In the genomic region with DNA sequence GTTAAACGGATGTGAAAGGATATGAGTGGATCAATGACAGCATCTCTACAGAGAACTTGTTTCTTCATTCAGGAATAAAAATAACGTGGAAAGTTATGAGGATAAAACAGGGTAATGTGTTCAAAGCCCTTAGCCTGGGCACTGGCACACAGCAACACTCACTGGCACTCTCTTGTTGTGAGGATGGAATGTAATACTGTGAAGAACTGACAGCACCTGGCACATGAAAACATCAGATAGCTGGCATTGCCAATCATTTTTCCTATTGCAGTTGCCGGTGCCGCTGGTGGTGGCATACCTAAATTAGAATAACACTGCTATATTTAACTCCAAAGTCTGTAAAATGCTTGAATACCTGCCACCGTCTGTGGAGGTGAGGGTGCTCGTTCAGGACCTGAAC, we compare ENCODE assay signal across 35 cellular contexts.
"Had no signal": no experiment of that assay in that cellular context is flagged by ENCODE, and none has a peak within 500 bp of the region (broad histone marks: within the 10 kb centered on the region; RNA-seq: fewer than 3 reads in every experiment).

No MANE protein-coding gene starts in this region.

- H3K36me3 Mint-ChIP-seq: activated CD4-positive, alpha-beta memory T cell treated with anti-CD3 and anti-CD28 coated beads for 36 hours; activated CD8-positive, alpha-beta memory T cell treated with anti-CD3 and anti-CD28 coated beads, Interleukin-2, amount 10 ng/mL, durations not matched to agents 7 days and 5 days; activated naive CD4-positive, alpha-beta T cell treated with anti-CD3 and anti-CD28 coated beads, Interleukin-2, amount 50 U/mL, for 24 hours; activated naive CD8-positive, alpha-beta T cell treated with anti-CD3 and anti-CD28 coated beads for 36 hours; brain had no signal

- H3K27ac ChIP-seq: adrenal gland, breast epithelium, cardiac muscle cell, esophagus muscularis mucosa, foreskin keratinocyte, gastrocnemius medialis had no signal

- H3K4me1 Mint-ChIP-seq: activated CD4-positive, alpha-beta T cell treated with anti-CD3 and anti-CD28 coated beads for 36 hours; activated CD4-positive, alpha-beta T cell treated with anti-CD3 and anti-CD28 coated beads, Interleukin-2, amount 10 ng/mL, durations not matched to agents 24 days and 14 days; activated CD8-positive, alpha-beta memory T cell treated with anti-CD3 and anti-CD28 coated beads, Interleukin-2, amount 10 ng/mL, durations not matched to agents 7 days and 5 days; activated naive CD4-positive, alpha-beta T cell treated with anti-CD3 and anti-CD28 coated beads, Interleukin-2, amount 50 U/mL, for 24 hours; activated naive CD8-positive, alpha-beta T cell treated with anti-CD3 and anti-CD28 coated beads for 36 hours; activated naive CD8-positive, alpha-beta T cell treated with anti-CD3 and anti-CD28 coated beads, Interleukin-2, amount 50 U/mL, for 24 hours; central memory CD8-positive, alpha-beta T cell had no signal

- H3K9me3 ChIP-seq: adrenal gland, breast epithelium, esophagus muscularis mucosa, gastrocnemius medialis had no signal

- DNase-seq: activated CD4-positive, alpha-beta memory T cell treated with anti-CD3 and anti-CD28 coated beads for 36 hours; activated CD4-positive, alpha-beta T cell treated with anti-CD3 and anti-CD28 coated beads for 36 hours; activated CD4-positive, alpha-beta T cell treated with anti-CD3 and anti-CD28 coated beads, Interleukin-2, amount 10 ng/mL, durations not matched to agents 24 days and 14 days; activated CD4-positive, CD25-positive, alpha-beta regulatory T cell; activated CD4-positive, CD25-positive, alpha-beta regulatory T cell treated with anti-CD3 and anti-CD28 coated beads, Interleukin-2, amount 50 U/mL, for 72 hours; activated CD8-positive, alpha-beta memory T cell treated with anti-CD3 and anti-CD28 coated beads, Interleukin-2, amount 10 ng/mL, durations not matched to agents 7 days and 5 days; activated CD8-positive, alpha-beta memory T cell treated with anti-CD3 and anti-CD28 coated beads, Interleukin-2, amount 50 U/mL, for 4 hours; activated CD8-positive, alpha-beta T cell treated with anti-CD3 and anti-CD28 coated beads, Interleukin-2, amount 10 ng/mL, durations not matched to agents 7 days and 5 days; activated effector memory CD4-positive, alpha-beta T cell treated with anti-CD3 and anti-CD28 coated beads, Interleukin-2, amount 50 U/mL, for 16 hours; activated naive CD4-positive, alpha-beta T cell treated with anti-CD3 and anti-CD28 coated beads for 36 hours; activated naive CD8-positive, alpha-beta T cell treated with anti-CD3 and anti-CD28 coated beads for 36 hours; activated naive CD8-positive, alpha-beta T cell treated with anti-CD3 and anti-CD28 coated beads, Interleukin-2, amount 50 U/mL, for 24 hours; activated T-cell treated with anti-CD3 and anti-CD28 coated beads, Interleukin-2, amount 50 U/mL, for 1 hour; activated T-cell treated with anti-CD3 and anti-CD28 coated beads, Interleukin-2, amount 50 U/mL, for 48 hours; adrenal gland; amygdala; aorta; cortex of kidney; dermis blood vessel endothelial cell; effector CD4-positive, alpha-beta T cell; effector memory CD8-positive, alpha-beta T cell; erythroblast; foreskin keratinocyte; glutamatergic neuron; T-helper 2 cell had no signal

- ATAC-seq: activated CD4-positive, alpha-beta T cell treated with anti-CD3 and anti-CD28 coated beads for 36 hours; activated CD8-positive, alpha-beta memory T cell treated with anti-CD3 and anti-CD28 coated beads, Interleukin-2, amount 10 ng/mL, durations not matched to agents 7 days and 5 days; activated CD8-positive, alpha-beta T cell treated with anti-CD3 and anti-CD28 coated beads, Interleukin-2, amount 10 ng/mL, durations not matched to agents 7 days and 5 days; activated naive CD8-positive, alpha-beta T cell treated with anti-CD3 and anti-CD28 coated beads, Interleukin-2, amount 50 U/mL, for 24 hours; effector memory CD8-positive, alpha-beta T cell; foreskin keratinocyte; gastrocnemius medialis had no signal

- H3K4me3 Mint-ChIP-seq: activated CD4-positive, alpha-beta memory T cell treated with anti-CD3 and anti-CD28 coated beads for 36 hours; activated CD4-positive, alpha-beta T cell treated with anti-CD3 and anti-CD28 coated beads for 36 hours; activated CD4-positive, alpha-beta T cell treated with anti-CD3 and anti-CD28 coated beads, Interleukin-2, amount 10 ng/mL, durations not matched to agents 24 days and 14 days; activated CD8-positive, alpha-beta memory T cell treated with anti-CD3 and anti-CD28 coated beads, Interleukin-2, amount 10 ng/mL, durations not matched to agents 7 days and 5 days; activated CD8-positive, alpha-beta T cell treated with anti-CD3 and anti-CD28 coated beads, Interleukin-2, amount 10 ng/mL, durations not matched to agents 7 days and 5 days; activated naive CD4-positive, alpha-beta T cell treated with anti-CD3 and anti-CD28 coated beads for 36 hours; activated naive CD4-positive, alpha-beta T cell treated with anti-CD3 and anti-CD28 coated beads, Interleukin-2, amount 50 U/mL, for 24 hours; activated naive CD8-positive, alpha-beta T cell treated with anti-CD3 and anti-CD28 coated beads for 36 hours; activated naive CD8-positive, alpha-beta T cell treated with anti-CD3 and anti-CD28 coated beads, Interleukin-2, amount 50 U/mL, for 24 hours; activated T-helper 1 cell treated with anti-CD3 and anti-CD28 coated beads, Interleukin-12 subunit alpha, Interleukin-12 subunit beta, Interleukin-2, Interleukin-4 antibody, amounts not matched to agents 30 ng/mL and 10 ng/mL and 1 ng/mL, durations not matched to agents 14 hours and 24 hours and 36 hours; central memory CD8-positive, alpha-beta T cell; effector memory CD8-positive, alpha-beta T cell had no signal

- H3K36me3 ChIP-seq: adrenal gland, breast epithelium, cardiac muscle cell, esophagus muscularis mucosa, gastrocnemius medialis had no signal

- H3K27ac Mint-ChIP-seq: activated CD4-positive, alpha-beta memory T cell treated with anti-CD3 and anti-CD28 coated beads for 36 hours; activated CD4-positive, alpha-beta T cell treated with anti-CD3 and anti-CD28 coated beads for 36 hours; activated CD4-positive, alpha-beta T cell treated with anti-CD3 and anti-CD28 coated beads, Interleukin-2, amount 10 ng/mL, durations not matched to agents 24 days and 14 days; activated CD8-positive, alpha-beta memory T cell treated with anti-CD3 and anti-CD28 coated beads, Interleukin-2, amount 10 ng/mL, durations not matched to agents 7 days and 5 days; activated CD8-positive, alpha-beta T cell treated with anti-CD3 and anti-CD28 coated beads, Interleukin-2, amount 10 ng/mL, durations not matched to agents 7 days and 5 days; activated naive CD4-positive, alpha-beta T cell treated with anti-CD3 and anti-CD28 coated beads for 36 hours; activated naive CD4-positive, alpha-beta T cell treated with anti-CD3 and anti-CD28 coated beads, Interleukin-2, amount 50 U/mL, for 24 hours; activated naive CD8-positive, alpha-beta T cell treated with anti-CD3 and anti-CD28 coated beads for 36 hours; activated naive CD8-positive, alpha-beta T cell treated with anti-CD3 and anti-CD28 coated beads, Interleukin-2, amount 50 U/mL, for 24 hours; activated T-helper 1 cell treated with anti-CD3 and anti-CD28 coated beads, Interleukin-12 subunit alpha, Interleukin-12 subunit beta, Interleukin-2, Interleukin-4 antibody, amounts not matched to agents 30 ng/mL and 10 ng/mL and 1 ng/mL, durations not matched to agents 14 hours and 24 hours and 36 hours; activated T-helper 2 cell treated with anti-CD3 and anti-CD28 coated beads, Interferon-gamma antibody, Interleukin-2, Interleukin-4, amounts not matched to agents 10 μg/mL and 5 μg/mL and 100 μg/mL, durations not matched to agents 14 hours and 24 hours and 36 hours; effector memory CD8-positive, alpha-beta T cell had no signal

- H3K27me3 Mint-ChIP-seq: activated CD4-positive, alpha-beta memory T cell treated with anti-CD3 and anti-CD28 coated beads for 36 hours; activated CD4-positive, alpha-beta T cell treated with anti-CD3 and anti-CD28 coated beads for 36 hours; activated CD4-positive, alpha-beta T cell treated with anti-CD3 and anti-CD28 coated beads, Interleukin-2, amount 10 ng/mL, durations not matched to agents 24 days and 14 days; activated CD8-positive, alpha-beta memory T cell treated with anti-CD3 and anti-CD28 coated beads, Interleukin-2, amount 10 ng/mL, durations not matched to agents 7 days and 5 days; activated naive CD4-positive, alpha-beta T cell treated with anti-CD3 and anti-CD28 coated beads, Interleukin-2, amount 50 U/mL, for 24 hours; activated naive CD8-positive, alpha-beta T cell treated with anti-CD3 and anti-CD28 coated beads for 36 hours; activated naive CD8-positive, alpha-beta T cell treated with anti-CD3 and anti-CD28 coated beads, Interleukin-2, amount 50 U/mL, for 24 hours; central memory CD8-positive, alpha-beta T cell; effector memory CD8-positive, alpha-beta T cell had no signal

- FAIRE-seq: colon had no signal

- H3K4me1 ChIP-seq: adrenal gland, breast epithelium, esophagus muscularis mucosa, foreskin keratinocyte had no signal

- H3K4me3 ChIP-seq: adrenal gland, breast epithelium, cardiac muscle cell, esophagus muscularis mucosa, gastrocnemius medialis had no signal

- H3K9me3 Mint-ChIP-seq: activated CD4-positive, alpha-beta memory T cell treated with anti-CD3 and anti-CD28 coated beads for 36 hours; activated CD4-positive, alpha-beta T cell treated with anti-CD3 and anti-CD28 coated beads, Interleukin-2, amount 10 ng/mL, durations not matched to agents 24 days and 14 days; activated naive CD4-positive, alpha-beta T cell treated with anti-CD3 and anti-CD28 coated beads for 36 hours; activated naive CD4-positive, alpha-beta T cell treated with anti-CD3 and anti-CD28 coated beads, Interleukin-2, amount 50 U/mL, for 24 hours; activated naive CD8-positive, alpha-beta T cell treated with anti-CD3 and anti-CD28 coated beads for 36 hours; activated naive CD8-positive, alpha-beta T cell treated with anti-CD3 and anti-CD28 coated beads, Interleukin-2, amount 50 U/mL, for 24 hours; activated T-helper 1 cell treated with anti-CD3 and anti-CD28 coated beads, Interleukin-12 subunit alpha, Interleukin-12 subunit beta, Interleukin-2, Interleukin-4 antibody, amounts not matched to agents 30 ng/mL and 10 ng/mL and 1 ng/mL, durations not matched to agents 14 hours and 24 hours and 36 hours; activated T-helper 2 cell treated with anti-CD3 and anti-CD28 coated beads, Interferon-gamma antibody, Interleukin-2, Interleukin-4, amounts not matched to agents 10 μg/mL and 5 μg/mL and 100 μg/mL, durations not matched to agents 14 hours and 24 hours and 36 hours; brain; central memory CD8-positive, alpha-beta T cell; effector memory CD8-positive, alpha-beta T cell had no signal

- H3K27me3 ChIP-seq: adrenal gland, cardiac muscle cell, esophagus muscularis mucosa, foreskin keratinocyte, gastrocnemius medialis had no signal
